10 cellular contexts compared by ENCODE assay signal in the genomic region with DNA sequence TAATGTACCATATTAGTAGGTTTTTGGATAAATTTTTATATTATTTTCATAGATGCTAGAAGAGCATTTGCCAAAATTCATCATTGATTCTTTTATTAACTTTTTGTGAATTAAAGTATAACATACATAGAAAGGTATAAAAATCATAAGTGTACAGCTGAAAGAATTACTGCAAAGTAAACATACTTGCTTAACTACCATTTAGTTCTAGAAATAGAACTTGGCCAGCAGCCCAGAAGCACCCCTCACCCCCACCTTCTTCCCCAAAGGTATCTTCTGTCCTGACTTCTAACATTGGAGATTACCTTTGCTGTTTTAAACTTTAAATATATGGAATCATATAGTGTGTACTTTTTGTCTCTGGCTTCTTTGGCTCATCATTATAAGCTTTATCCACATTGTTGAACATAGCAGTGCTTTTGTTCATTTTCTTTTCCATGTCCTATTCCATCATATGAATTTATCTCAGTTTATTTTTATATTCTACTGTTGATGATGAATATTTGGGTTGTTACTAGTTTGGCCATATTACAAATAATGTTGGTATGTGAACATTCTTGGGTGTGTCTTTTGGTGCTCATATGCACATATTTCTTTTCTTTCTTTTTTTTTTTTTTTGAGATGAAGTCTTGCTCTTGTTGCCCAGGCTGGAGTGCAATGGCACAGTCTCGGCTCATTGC.
DNase-seq lines count a peak whose midpoint lies in the region; TF ChIP-seq lines count a peak whose summit lies in the region.
"Had no signal": no experiment of that assay in that cellular context is flagged by ENCODE, and none has a peak within 500 bp of the region (broad histone marks: within the 10 kb centered on the region; RNA-seq: fewer than 3 reads in every experiment).

No MANE protein-coding gene starts in this region.

- H3K4me3 ChIP-seq in smooth muscle cell = no peak overlapping the region
- no peak overlapping the region for H3K4me3 ChIP-seq in Karpas-422 (ENCODE audit: low read length)
- no peak overlapping the region for H3K4me3 ChIP-seq in colonic mucosa

- H3K27me3 ChIP-seq in smooth muscle cell (ENCODE audit: low read depth) = no peaks in the 10 kb centered on the region
- H3K27me3 ChIP-seq in Karpas-422 (ENCODE audit: low read length) = no peaks in the 10 kb centered on the region
- no peaks in the 10 kb centered on the region for H3K27me3 ChIP-seq in colonic mucosa

- peak overlapping the region; percentile 12 for H3K9ac ChIP-seq in smooth muscle cell (ENCODE audit: low read depth)
- H3K9ac ChIP-seq in Karpas-422 (ENCODE audit: low read length) = no peak overlapping the region
- no peak overlapping the region for H3K9ac ChIP-seq in colonic mucosa (ENCODE audit: low read depth in 2 of 2, low read length in 2 of 2)

- no peak overlapping the region for H3K27ac Mint-ChIP-seq in activated CD4-positive, alpha-beta T cell treated with anti-CD3 and anti-CD28 coated beads, Interleukin-2, amount 10 ng/mL, durations not matched to agents 24 days and 14 days
- H3K27ac Mint-ChIP-seq: activated CD8-positive, alpha-beta T cell treated with anti-CD3 and anti-CD28 coated beads for 36 hours had no signal

- H3K4me1 ChIP-seq in smooth muscle cell (ENCODE audit: low read depth) (peaks cover 13% of the 10 kb centered on the region), Karpas-422 (ENCODE audit: low read length) (peaks cover 17% of the 10 kb centered on the region), colonic mucosa (no peaks in the 10 kb centered on the region)

- H3K4me2 ChIP-seq in smooth muscle cell (no peak overlapping the region), Karpas-422 (ENCODE audit: low read depth, low read length, poor library complexity, severe bottlenecking) (no peak overlapping the region)

- H3K9me3 ChIP-seq in smooth muscle cell (replicated peaks; ENCODE audit: low read depth) (no peaks in the 10 kb centered on the region), Karpas-422 (ENCODE audit: low read length) (no peaks in the 10 kb centered on the region), colonic mucosa (no peaks in the 10 kb centered on the region)

- H4K20me1 ChIP-seq in smooth muscle cell (ENCODE audit: low read depth) (no peaks in the 10 kb centered on the region), Karpas-422 (ENCODE audit: insufficient read depth, low read depth, low read length) (no peaks in the 10 kb centered on the region)

- no peak overlapping the region for H2AFZ ChIP-seq in smooth muscle cell (ENCODE audit: low read depth)
- no peak overlapping the region for H2AFZ ChIP-seq in Karpas-422 (ENCODE audit: low read length)

- H3K9me3 Mint-ChIP-seq in activated CD4-positive, alpha-beta T cell treated with anti-CD3 and anti-CD28 coated beads, Interleukin-2, amount 10 ng/mL, durations not matched to agents 24 days and 14 days = no peaks in the 10 kb centered on the region
- H3K9me3 Mint-ChIP-seq: activated CD8-positive, alpha-beta T cell treated with anti-CD3 and anti-CD28 coated beads for 36 hours had no signal

- peak overlapping the region; percentile 91 for H3K27ac ChIP-seq in epithelial cell of prostate
- peak overlapping the region; percentile 73 for H3K27ac ChIP-seq in smooth muscle cell (ENCODE audit: low read depth)
- no peak overlapping the region for H3K27ac ChIP-seq in Karpas-422 (ENCODE audit: low read length)
- no peak overlapping the region for H3K27ac ChIP-seq in colonic mucosa

- H3K27me3 Mint-ChIP-seq in activated CD4-positive, alpha-beta T cell treated with anti-CD3 and anti-CD28 coated beads, Interleukin-2, amount 10 ng/mL, durations not matched to agents 24 days and 14 days = no peaks in the 10 kb centered on the region
- H3K27me3 Mint-ChIP-seq: activated CD8-positive, alpha-beta T cell treated with anti-CD3 and anti-CD28 coated beads for 36 hours had no signal

- DNase-seq in DMS79 treated with DMSO at 0.1 percent for 48 hours (lab: John Stamatoyannopoulos, UW) (peak; percentile 34), DMS79 (lab: John Stamatoyannopoulos, UW) (no peak), NCI-H510A (lab: John Stamatoyannopoulos, UW) (peak; percentile 33), epithelial cell of prostate (ENCODE audit: low read depth, low spot score) (no peak), smooth muscle cell (lab: John Stamatoyannopoulos, UW; ENCODE audit: unreplicated experiment) (no peak), Karpas-422 (no peak), colonic mucosa (no peak)
- DNase-seq in activated CD4-positive, alpha-beta T cell treated with anti-CD3 and anti-CD28 coated beads, Interleukin-2, amount 10 ng/mL, durations not matched to agents 24 days and 14 days = no peak
- DNase-seq: ACHN; activated CD8-positive, alpha-beta T cell treated with anti-CD3 and anti-CD28 coated beads for 36 hours had no signal

- peaks cover 8% of the 10 kb centered on the region for H3K36me3 Mint-ChIP-seq in activated CD4-positive, alpha-beta T cell treated with anti-CD3 and anti-CD28 coated beads, Interleukin-2, amount 10 ng/mL, durations not matched to agents 24 days and 14 days (ENCODE audit: low read depth)

- WGBS in smooth muscle cell (ENCODE audit: low lambda C conversion rate) = 75% methylated on average over 1 of the region's 1 CpG

- intact Hi-C loops in activated CD4-positive, alpha-beta T cell treated with anti-CD3 and anti-CD28 coated beads, Interleukin-2, amount 10 ng/mL, durations not matched to agents 24 days and 14 days (cut with micrococcal nuclease) = no loop called here
- intact Hi-C loops in colonic mucosa (cut with DNase I) = no loop called here

- H3K4me3 Mint-ChIP-seq in activated CD4-positive, alpha-beta T cell treated with anti-CD3 and anti-CD28 coated beads, Interleukin-2, amount 10 ng/mL, durations not matched to agents 24 days and 14 days = no peak overlapping the region
- H3K4me3 Mint-ChIP-seq: activated CD8-positive, alpha-beta T cell treated with anti-CD3 and anti-CD28 coated beads for 36 hours had no signal

- H3K9me2 ChIP-seq in Karpas-422 (replicated peaks; ENCODE audit: insufficient read depth, low read length) = no peaks in the 10 kb centered on the region

- H3K36me3 ChIP-seq in smooth muscle cell (ENCODE audit: low read depth) = no peaks in the 10 kb centered on the region
- no peaks in the 10 kb centered on the region; the same call in 1 of the 2 replicates for H3K36me3 ChIP-seq in Karpas-422 (ENCODE audit: insufficient read depth, low read length)
- H3K36me3 ChIP-seq in colonic mucosa = no peaks in the 10 kb centered on the region

- H3K79me2 ChIP-seq in smooth muscle cell (ENCODE audit: low read depth) (no peaks in the 10 kb centered on the region), Karpas-422 (ENCODE audit: low read length) (peaks cover 83% of the 10 kb centered on the region)

- TF ChIP-seq CTCF in smooth muscle cell (IDR thresholded peaks at IDR 0.05; ENCODE audit: borderline replicate concordance, insufficient read depth, poor library complexity, severe bottlenecking) (no peak), colonic mucosa (IDR thresholded peaks at IDR 0.05) (no peak)

- peaks cover 8% of the 10 kb centered on the region for H3F3A ChIP-seq in smooth muscle cell (ENCODE audit: low read depth)

- H3K4me1 Mint-ChIP-seq in activated CD4-positive, alpha-beta T cell treated with anti-CD3 and anti-CD28 coated beads, Interleukin-2, amount 10 ng/mL, durations not matched to agents 24 days and 14 days = peaks cover 5% of the 10 kb centered on the region

Comparison
In these comparisons a context has a peak if more than half of its experiments do, and no peak if none do; other contexts are left out.
1. DNase-seq: peak in DMS79 treated with DMSO at 0.1 percent for 48 hours (single experiment) and NCI-H510A (single experiment); none in DMS79 (single experiment), epithelial cell of prostate (single experiment), smooth muscle cell (single experiment), Karpas-422 (single experiment), activated CD4-positive, alpha-beta T cell treated with anti-CD3 and anti-CD28 coated beads, Interleukin-2, amount 10 ng/mL, durations not matched to agents 24 days and 14 days (single experiment) and colonic mucosa (single experiment).
2. H3K27ac ChIP-seq: peak in epithelial cell of prostate (single experiment) and smooth muscle cell (single experiment); none in Karpas-422 (single experiment) and colonic mucosa (single experiment).